Comparison of ENCODE assay signal across 1 cellular context in the genomic region with DNA sequence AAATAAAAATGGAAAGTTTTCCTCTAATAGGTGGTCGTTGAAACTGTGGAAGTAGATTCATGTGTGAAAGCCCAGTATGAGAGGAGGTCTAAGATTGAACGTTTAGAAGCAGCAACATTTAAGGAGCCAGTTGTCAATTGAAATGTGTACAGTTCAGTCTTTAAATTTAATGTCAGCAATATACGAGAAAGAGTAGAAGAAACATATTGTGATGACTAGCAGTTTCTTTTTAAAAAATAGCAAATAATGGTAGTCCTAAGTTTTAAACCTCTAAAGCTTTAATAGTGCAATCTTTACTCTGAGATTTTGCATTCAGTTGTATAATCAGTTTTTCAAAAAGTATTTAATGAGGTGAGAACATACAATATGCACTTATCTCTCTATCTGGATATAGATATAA.
TF ChIP-seq lines count a peak whose summit lies in the region.

No MANE protein-coding gene starts in this region.

TF ChIP-seq in GM23338, 12 proteins besides CTCF, POLR2A, EP300 and RAD21 (continued from another document):
- TF ChIP-seq, protein P1, sequence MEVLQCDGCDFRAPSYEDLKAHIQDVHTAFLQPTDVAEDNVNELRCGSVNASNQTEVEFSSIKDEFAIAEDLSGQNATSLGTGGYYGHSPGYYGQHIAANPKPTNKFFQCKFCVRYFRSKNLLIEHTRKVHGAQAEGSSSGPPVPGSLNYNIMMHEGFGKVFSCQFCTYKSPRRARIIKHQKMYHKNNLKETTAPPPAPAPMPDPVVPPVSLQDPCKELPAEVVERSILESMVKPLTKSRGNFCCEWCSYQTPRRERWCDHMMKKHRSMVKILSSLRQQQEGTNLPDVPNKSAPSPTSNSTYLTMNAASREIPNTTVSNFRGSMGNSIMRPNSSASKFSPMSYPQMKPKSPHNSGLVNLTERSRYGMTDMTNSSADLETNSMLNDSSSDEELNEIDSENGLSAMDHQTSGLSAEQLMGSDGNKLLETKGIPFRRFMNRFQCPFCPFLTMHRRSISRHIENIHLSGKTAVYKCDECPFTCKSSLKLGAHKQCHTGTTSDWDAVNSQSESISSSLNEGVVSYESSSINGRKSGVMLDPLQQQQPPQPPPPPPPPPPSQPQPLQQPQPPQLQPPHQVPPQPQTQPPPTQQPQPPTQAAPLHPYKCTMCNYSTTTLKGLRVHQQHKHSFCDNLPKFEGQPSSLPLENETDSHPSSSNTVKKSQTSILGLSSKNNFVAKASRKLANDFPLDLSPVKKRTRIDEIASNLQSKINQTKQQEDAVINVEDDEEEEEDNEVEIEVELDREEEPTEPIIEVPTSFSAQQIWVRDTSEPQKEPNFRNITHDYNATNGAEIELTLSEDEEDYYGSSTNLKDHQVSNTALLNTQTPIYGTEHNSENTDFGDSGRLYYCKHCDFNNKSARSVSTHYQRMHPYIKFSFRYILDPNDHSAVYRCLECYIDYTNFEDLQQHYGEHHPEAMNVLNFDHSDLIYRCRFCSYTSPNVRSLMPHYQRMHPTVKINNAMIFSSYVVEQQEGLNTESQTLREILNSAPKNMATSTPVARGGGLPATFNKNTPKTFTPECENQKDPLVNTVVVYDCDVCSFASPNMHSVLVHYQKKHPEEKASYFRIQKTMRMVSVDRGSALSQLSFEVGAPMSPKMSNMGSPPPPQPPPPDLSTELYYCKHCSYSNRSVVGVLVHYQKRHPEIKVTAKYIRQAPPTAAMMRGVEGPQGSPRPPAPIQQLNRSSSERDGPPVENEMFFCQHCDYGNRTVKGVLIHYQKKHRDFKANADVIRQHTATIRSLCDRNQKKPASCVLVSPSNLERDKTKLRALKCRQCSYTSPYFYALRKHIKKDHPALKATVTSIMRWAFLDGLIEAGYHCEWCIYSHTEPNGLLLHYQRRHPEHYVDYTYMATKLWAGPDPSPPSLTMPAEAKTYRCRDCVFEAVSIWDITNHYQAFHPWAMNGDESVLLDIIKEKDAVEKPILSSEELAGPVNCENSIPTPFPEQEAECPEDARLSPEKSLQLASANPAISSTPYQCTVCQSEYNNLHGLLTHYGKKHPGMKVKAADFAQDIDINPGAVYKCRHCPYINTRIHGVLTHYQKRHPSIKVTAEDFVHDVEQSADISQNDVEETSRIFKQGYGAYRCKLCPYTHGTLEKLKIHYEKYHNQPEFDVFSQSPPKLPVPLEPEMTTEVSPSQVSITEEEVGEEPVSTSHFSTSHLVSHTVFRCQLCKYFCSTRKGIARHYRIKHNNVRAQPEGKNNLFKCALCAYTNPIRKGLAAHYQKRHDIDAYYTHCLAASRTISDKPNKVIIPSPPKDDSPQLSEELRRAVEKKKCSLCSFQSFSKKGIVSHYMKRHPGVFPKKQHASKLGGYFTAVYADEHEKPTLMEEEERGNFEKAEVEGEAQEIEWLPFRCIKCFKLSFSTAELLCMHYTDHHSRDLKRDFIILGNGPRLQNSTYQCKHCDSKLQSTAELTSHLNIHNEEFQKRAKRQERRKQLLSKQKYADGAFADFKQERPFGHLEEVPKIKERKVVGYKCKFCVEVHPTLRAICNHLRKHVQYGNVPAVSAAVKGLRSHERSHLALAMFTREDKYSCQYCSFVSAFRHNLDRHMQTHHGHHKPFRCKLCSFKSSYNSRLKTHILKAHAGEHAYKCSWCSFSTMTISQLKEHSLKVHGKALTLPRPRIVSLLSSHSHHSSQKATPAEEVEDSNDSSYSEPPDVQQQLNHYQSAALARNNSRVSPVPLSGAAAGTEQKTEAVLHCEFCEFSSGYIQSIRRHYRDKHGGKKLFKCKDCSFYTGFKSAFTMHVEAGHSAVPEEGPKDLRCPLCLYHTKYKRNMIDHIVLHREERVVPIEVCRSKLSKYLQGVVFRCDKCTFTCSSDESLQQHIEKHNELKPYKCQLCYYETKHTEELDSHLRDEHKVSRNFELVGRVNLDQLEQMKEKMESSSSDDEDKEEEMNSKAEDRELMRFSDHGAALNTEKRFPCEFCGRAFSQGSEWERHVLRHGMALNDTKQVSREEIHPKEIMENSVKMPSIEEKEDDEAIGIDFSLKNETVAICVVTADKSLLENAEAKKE (CRISPR knock-in tag; IDR thresholded peaks at IDR 0.05), result no peak
- TF ChIP-seq JUNB (IDR thresholded peaks at IDR 0.05; ENCODE audit: unreplicated experiment) (no peak), NANOG (IDR thresholded peaks at IDR 0.05; ENCODE audit: borderline replicate concordance) (no peak), ZNF331 (CRISPR knock-in tag; IDR thresholded peaks at IDR 0.05; ENCODE audit: low read depth) (no peak), STAT1 (IDR thresholded peaks at IDR 0.05; ENCODE audit: unreplicated experiment) (no peak), ZNF114 (CRISPR knock-in tag; IDR thresholded peaks at IDR 0.05) (no peak), EZH2phosphoT487 (IDR thresholded peaks at IDR 0.05; ENCODE audit: unreplicated experiment) (no peak)
- TF ChIP-seq, protein P2, sequence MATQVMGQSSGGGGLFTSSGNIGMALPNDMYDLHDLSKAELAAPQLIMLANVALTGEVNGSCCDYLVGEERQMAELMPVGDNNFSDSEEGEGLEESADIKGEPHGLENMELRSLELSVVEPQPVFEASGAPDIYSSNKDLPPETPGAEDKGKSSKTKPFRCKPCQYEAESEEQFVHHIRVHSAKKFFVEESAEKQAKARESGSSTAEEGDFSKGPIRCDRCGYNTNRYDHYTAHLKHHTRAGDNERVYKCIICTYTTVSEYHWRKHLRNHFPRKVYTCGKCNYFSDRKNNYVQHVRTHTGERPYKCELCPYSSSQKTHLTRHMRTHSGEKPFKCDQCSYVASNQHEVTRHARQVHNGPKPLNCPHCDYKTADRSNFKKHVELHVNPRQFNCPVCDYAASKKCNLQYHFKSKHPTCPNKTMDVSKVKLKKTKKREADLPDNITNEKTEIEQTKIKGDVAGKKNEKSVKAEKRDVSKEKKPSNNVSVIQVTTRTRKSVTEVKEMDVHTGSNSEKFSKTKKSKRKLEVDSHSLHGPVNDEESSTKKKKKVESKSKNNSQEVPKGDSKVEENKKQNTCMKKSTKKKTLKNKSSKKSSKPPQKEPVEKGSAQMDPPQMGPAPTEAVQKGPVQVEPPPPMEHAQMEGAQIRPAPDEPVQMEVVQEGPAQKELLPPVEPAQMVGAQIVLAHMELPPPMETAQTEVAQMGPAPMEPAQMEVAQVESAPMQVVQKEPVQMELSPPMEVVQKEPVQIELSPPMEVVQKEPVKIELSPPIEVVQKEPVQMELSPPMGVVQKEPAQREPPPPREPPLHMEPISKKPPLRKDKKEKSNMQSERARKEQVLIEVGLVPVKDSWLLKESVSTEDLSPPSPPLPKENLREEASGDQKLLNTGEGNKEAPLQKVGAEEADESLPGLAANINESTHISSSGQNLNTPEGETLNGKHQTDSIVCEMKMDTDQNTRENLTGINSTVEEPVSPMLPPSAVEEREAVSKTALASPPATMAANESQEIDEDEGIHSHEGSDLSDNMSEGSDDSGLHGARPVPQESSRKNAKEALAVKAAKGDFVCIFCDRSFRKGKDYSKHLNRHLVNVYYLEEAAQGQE (IDR thresholded peaks at IDR 0.05; ENCODE audit: unreplicated experiment), result no peak
TF ChIP-seq in GM23338: peak in this region for 0.
